Comparison of ENCODE assay signal across 20 cellular contexts in the genomic region with DNA sequence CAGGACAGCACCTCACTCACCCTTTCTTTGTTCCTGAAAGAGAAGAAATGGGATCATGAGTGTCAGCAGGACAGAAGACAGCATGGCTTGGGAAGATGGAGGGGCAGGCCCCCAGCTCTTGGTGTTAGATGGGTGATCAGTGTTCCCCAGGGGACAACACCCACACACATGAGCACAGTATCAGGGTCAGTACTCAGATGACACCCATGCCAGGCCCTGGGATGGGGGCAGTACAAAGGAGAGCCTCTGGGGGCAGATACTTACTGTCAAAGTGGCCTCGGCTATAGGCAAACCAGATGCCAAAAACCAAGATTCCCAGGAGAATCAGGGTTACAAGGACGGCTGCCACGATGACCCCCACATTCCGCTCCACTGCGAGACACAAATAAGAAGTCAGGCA. TPM values are rescaled to one million over a fixed set of nuclear protein-coding genes. Genes with fewer than 3 reads are reported as not detected.
"Had no signal": no experiment of that assay in that cellular context is flagged by ENCODE, and none has a peak within 500 bp of the region (broad histone marks: within the 10 kb centered on the region; RNA-seq: fewer than 3 reads in every experiment).

No MANE protein-coding gene starts in this region.

- H3K27ac ChIP-seq: body of pancreas, esophagus squamous epithelium had no signal

- H3K27me3 ChIP-seq: body of pancreas, esophagus squamous epithelium had no signal

- DNase-seq: activated CD4-positive, alpha-beta T cell treated with anti-CD3 and anti-CD28 coated beads, Interleukin-2, amount 50 U/mL, for 4 hours; activated effector memory CD4-positive, alpha-beta T cell treated with anti-CD3 and anti-CD28 coated beads, Interleukin-2, amount 50 U/mL, for 16 hours; activated T-cell treated with anti-CD3 and anti-CD28 coated beads, Interleukin-2, amount 50 U/mL, for 1 hour; amniotic stem cell; body of pancreas; dermis blood vessel endothelial cell; esophagus squamous epithelium; foreskin fibroblast; left colon; naive B cell; nucleus accumbens; right cardiac atrium; small intestine; stimulated activated naive CD4-positive, alpha-beta T cell; T-helper 2 cell had no signal

- H3K36me3 Mint-ChIP-seq: activated naive CD4-positive, alpha-beta T cell treated with anti-CD3 and anti-CD28 coated beads, Interleukin-2, amount 50 U/mL, for 72 hours; type B pancreatic cell had no signal

- H3K27me3 Mint-ChIP-seq: naive B cell, type B pancreatic cell had no signal

- H3K9me3 Mint-ChIP-seq: activated naive CD4-positive, alpha-beta T cell treated with anti-CD3 and anti-CD28 coated beads, Interleukin-2, amount 50 U/mL, for 72 hours; naive B cell; type B pancreatic cell had no signal

- ATAC-seq: activated naive CD4-positive, alpha-beta T cell treated with anti-CD3 and anti-CD28 coated beads, Interleukin-2, amount 50 U/mL, for 72 hours; body of pancreas; left colon; right cardiac atrium had no signal

- H3K4me3 ChIP-seq: body of pancreas, esophagus squamous epithelium, lung had no signal

- H3K4me3 Mint-ChIP-seq: naive B cell, type B pancreatic cell had no signal

- H3K9me3 ChIP-seq: body of pancreas, esophagus squamous epithelium had no signal

RNA-seq across cellular contexts. Expression of a gene that starts 44.8 kb away (rescaled TPM):
- total RNA-seq: activated naive CD4-positive, alpha-beta T cell treated with anti-CD3 and anti-CD28 coated beads, Interleukin-2, amount 50 U/mL, for 72 hours; body of pancreas; cerebellum; dermis blood vessel endothelial cell; esophagus squamous epithelium; left colon; posterior vena cava had no signal
